ENCODE assay signal across 8 cellular contexts in genomic region chrX:152632445-152633097, GRCh38. TPM values are rescaled to one million over a fixed set of nuclear protein-coding genes. Genes with fewer than 3 reads are reported as not detected.
DNase-seq lines count a peak whose midpoint lies in the region; ATAC-seq and TF ChIP-seq lines count a peak whose summit lies in the region.

No MANE protein-coding gene starts in this region.

- CTCF ChIA-PET in RWPE1 (lab: Yijun Ruan, JAX) = interaction anchor here (0.6 to 2.0 kb wide), 12 partner anchors 8 to 1232 kb away, joined by 3 to 18 read pairs (median 3); no protein-coding TSS in a partner anchor

- H3K9ac ChIP-seq in liver (ENCODE audit: low read depth in 1 of 2, low read length in 2 of 2) = no peak overlapping the region

- WGBS in liver = 48% methylated on average over 7 of the region's 7 CpGs
- WGBS in suprapubic skin = 50% methylated on average over 7 of the region's 7 CpGs

- no peak for TF ChIP-seq EP300 in suprapubic skin (IDR thresholded peaks at IDR 0.05)

- H3K36me3 ChIP-seq in brain microvascular endothelial cell (replicated peaks) = no peaks in the 10 kb centered on the region
- no peaks in the 10 kb centered on the region for H3K36me3 ChIP-seq in liver (ENCODE audit: control insufficient read depth in 4 of 4, insufficient read depth in 3 of 4, low read depth in 1 of 4, low read length in 3 of 4)
- H3K36me3 ChIP-seq in suprapubic skin = no peaks in the 10 kb centered on the region

- H3K9me3 ChIP-seq in liver (ENCODE audit: control insufficient read depth in 4 of 4, low read length in 3 of 4) = no peaks in the 10 kb centered on the region
- H3K9me3 ChIP-seq in suprapubic skin = no peaks in the 10 kb centered on the region

- in situ Hi-C loops in brain microvascular endothelial cell (cut with HindIII; ENCODE audit: low pct_ligation_motif_present, low sequenced_read_pairs) = no loop called here

- POLR2A ChIA-PET in RWPE1 (lab: Yijun Ruan, JAX; ENCODE audit: low non-redundant PET) = no interaction called here

- peak; percentile 57 for DNase-seq in NCI-H2196 (lab: John Stamatoyannopoulos, UW; ENCODE audit: unreplicated experiment)
- no peak for DNase-seq in NCI-H2196 treated with DMSO at 0.1 percent for 48 hours (lab: John Stamatoyannopoulos, UW; ENCODE audit: unreplicated experiment)
- DNase-seq in RWPE1 (ENCODE audit: low spot score) = peak; percentile 16
- peak; percentile 56 for DNase-seq in brain microvascular endothelial cell
- DNase-seq in suprapubic skin (ENCODE audit: low spot score in 2 of 2) = no peak

- TF ChIP-seq CTCF in RWPE1 (conservative IDR thresholded peaks at IDR 0.05; ENCODE audit: low read depth) (peak; percentile 76), brain microvascular endothelial cell (IDR thresholded peaks at IDR 0.05; ENCODE audit: low read depth, low read length, missing control alignments) (peak; percentile 85), liver (IDR thresholded peaks at IDR 0.05; ENCODE audit: low read depth, low read length, missing input control) (peak; percentile 73), suprapubic skin (IDR thresholded peaks at IDR 0.05) (peak; percentile 35 to 72)

- TF ChIP-seq POLR2A in suprapubic skin (IDR thresholded peaks at IDR 0.05) = no peak

- TF ChIP-seq RAD21 in liver (IDR thresholded peaks at IDR 0.05) = peak; percentile 71 to 83

- no peak overlapping the region for H3K4me3 ChIP-seq in brain microvascular endothelial cell (ENCODE audit: low read depth, low read length)
- H3K4me3 ChIP-seq in liver (ENCODE audit: low read depth in 1 of 3, low read length in 3 of 3) = no peak overlapping the region
- H3K4me3 ChIP-seq in suprapubic skin = no peak overlapping the region

- H3K27ac ChIP-seq in RWPE1 = no peak overlapping the region
- no peak overlapping the region for H3K27ac ChIP-seq in brain microvascular endothelial cell
- no peak overlapping the region for H3K27ac ChIP-seq in liver (ENCODE audit: low read depth in 1 of 2, low read length in 2 of 2)
- H3K27ac ChIP-seq in suprapubic skin = no peak overlapping the region

- H3K4me1 ChIP-seq in liver (ENCODE audit: control insufficient read depth in 4 of 4, insufficient read depth in 4 of 4, low read length in 3 of 4) = no peaks in the 10 kb centered on the region
- H3K4me1 ChIP-seq in suprapubic skin = no peaks in the 10 kb centered on the region

- ATAC-seq in HG02885 (IDR thresholded peaks at IDR 0.05; ENCODE audit: poor library complexity, unreplicated experiment) (peak; percentile 69), GM18498 (IDR thresholded peaks at IDR 0.05; ENCODE audit: unreplicated experiment) (no peak)

- H3K27me3 ChIP-seq in brain microvascular endothelial cell (replicated peaks) (no peaks in the 10 kb centered on the region), liver (ENCODE audit: control insufficient read depth in 4 of 4, insufficient read depth in 4 of 4, low read length in 3 of 4) (peaks cover 0 to 7% (median 0%) of the 10 kb centered on the region in 4 donors), suprapubic skin (peaks cover 6% of the 10 kb centered on the region)

TF ChIP-seq in liver, 16 proteins besides CTCF, POLR2A, EP300 and RAD21:
- TF ChIP-seq HNF4G (IDR thresholded peaks at IDR 0.05) = no peak
- TF ChIP-seq NR2F2 (IDR thresholded peaks at IDR 0.05) = no peak
- TF ChIP-seq FOXA1 (IDR thresholded peaks at IDR 0.05) = no peak
- no peak for TF ChIP-seq ATF3 (IDR thresholded peaks at IDR 0.05)
- TF ChIP-seq EGR1 (IDR thresholded peaks at IDR 0.05; ENCODE audit: low read depth in 2 of 2) = no peak
- no peak for TF ChIP-seq ZBTB33 (IDR thresholded peaks at IDR 0.05)
- TF ChIP-seq HNF4A (conservative IDR thresholded peaks at IDR 0.05) = no peak
- TF ChIP-seq SP1 (IDR thresholded peaks at IDR 0.05) = no peak

RNA-seq across cellular contexts. Expression of gene GABRQ, which starts 5.1 kb away (rescaled TPM):
- total RNA-seq in liver (under 1 TPM in 1 of 2 donors, not detected in 1; 0.05 TPM), suprapubic skin (under 1 TPM in 3 of 4 donors, not detected in 1; 0.10 to 0.45 (median 0.34) TPM)
- polyA plus RNA-seq in liver = under 1 TPM in 1 of 2 donors, not detected in 1; 0.01 TPM

Comparison
In these comparisons a context has a peak if more than half of its experiments do, and no peak if none do; other contexts are left out.
1. DNase-seq: peak in NCI-H2196 (single experiment), RWPE1 (single experiment) and brain microvascular endothelial cell (single experiment); none in NCI-H2196 treated with DMSO at 0.1 percent for 48 hours (single experiment) and suprapubic skin (0 of 2).
2. Peak in every context shown above with its lines, with median percentiles within 50 percentile points of each other: CTCF ChIP-seq.